In genomic region chr19:54424201-54424600, GRCh38 we compare ENCODE assay signal across 1 cellular context.
TF ChIP-seq lines count a peak whose summit lies in the region.

No MANE protein-coding gene starts in this region.

TF ChIP-seq in K562, 482 proteins besides CTCF, POLR2A, EP300 and RAD21:
- TF ChIP-seq ZNF24 (IDR thresholded peaks at IDR 0.05) (peak; percentile 64; the same call in 1 of the 2 replicates), ZBTB33 (CRISPR knock-in tag; IDR thresholded peaks at IDR 0.05) (no peak), NRF1 (conservative IDR thresholded peaks at IDR 0.05 in 1 of 2, IDR thresholded peaks at IDR 0.05 in 1 of 2) (peak; percentile 19 to 20; a peak in 1 of 4 replicates)
